Comparison of ENCODE assay signal across 34 cellular contexts in genomic region chr17:3035968-3036280, GRCh38. TPM values are rescaled to one million over a fixed set of nuclear protein-coding genes. Genes with fewer than 3 reads are reported as not detected.
"Had no signal": no experiment of that assay in that cellular context is flagged by ENCODE, and none has a peak within 500 bp of the region (broad histone marks: within the 10 kb centered on the region; RNA-seq: fewer than 3 reads in every experiment).

No MANE protein-coding gene starts in this region.

- H3K4me3 Mint-ChIP-seq: activated CD4-positive, alpha-beta memory T cell treated with anti-CD3 and anti-CD28 coated beads for 36 hours; activated naive CD4-positive, alpha-beta T cell treated with anti-CD3 and anti-CD28 coated beads, Interleukin-2, amount 50 U/mL, for 24 hours; activated naive CD8-positive, alpha-beta T cell treated with anti-CD3 and anti-CD28 coated beads, Interleukin-2, amount 50 U/mL, for 24 hours; activated T-cell treated with anti-CD3 and anti-CD28 coated beads, Interleukin-2, amount 50 U/mL, for 4 hours; dendritic cell treated with granulocyte-macrophage colony-stimulating factor and Interleukin-4, amounts not matched to agents 40 ng/mL and 50 ng/mL, for 4 days; naive thymus-derived CD4-positive, alpha-beta T cell; stimulated activated memory B cell treated with anti-CD40 and anti-IgM and Interleukin-4, amounts not matched to agents 10 μg/mL and 1 μg/mL and 100 μg/mL, for 72 hours; stimulated activated naive CD8-positive, alpha-beta T cell treated with anti-CD3 and anti-CD28 coated beads, Interleukin-15, amount 100 ng/mL, for 72 hours; type B pancreatic cell had no signal

- H3K27me3 Mint-ChIP-seq: activated naive CD4-positive, alpha-beta T cell treated with anti-CD3 and anti-CD28 coated beads, Interleukin-2, amount 50 U/mL, for 24 hours; type B pancreatic cell had no signal

- FAIRE-seq: TTC549 had no signal

- H3K4me1 Mint-ChIP-seq: stimulated activated naive CD8-positive, alpha-beta T cell treated with anti-CD3 and anti-CD28 coated beads, Interleukin-15, amount 100 ng/mL, for 72 hours had no signal

- H3K27ac ChIP-seq: gastroesophageal sphincter, hepatocyte, left ventricle myocardium inferior, right lobe of liver, skin epidermis, uterus, VCaP had no signal

- H3K36me3 ChIP-seq: left ventricle myocardium inferior, right lobe of liver, uterus had no signal

- ATAC-seq: activated naive CD8-positive, alpha-beta T cell treated with anti-CD3 and anti-CD28 coated beads, Interleukin-2, amount 50 U/mL, for 24 hours; activated T-cell treated with anti-CD3 and anti-CD28 coated beads, Interleukin-2, amount 50 U/mL, for 4 hours; gastroesophageal sphincter; naive thymus-derived CD4-positive, alpha-beta T cell; stimulated activated memory B cell treated with anti-CD40 and anti-IgM and Interleukin-4, amounts not matched to agents 10 μg/mL and 1 μg/mL and 100 μg/mL, for 72 hours; stimulated activated naive CD8-positive, alpha-beta T cell treated with anti-CD3 and anti-CD28 coated beads, Interleukin-15, amount 100 ng/mL, for 72 hours had no signal

- H3K4me3 ChIP-seq: gastroesophageal sphincter, hepatocyte, left ventricle myocardium inferior, lung, right lobe of liver, skin epidermis, uterus had no signal

- H3K9me3 Mint-ChIP-seq: activated CD4-positive, alpha-beta memory T cell treated with anti-CD3 and anti-CD28 coated beads for 36 hours; activated naive CD4-positive, alpha-beta T cell treated with anti-CD3 and anti-CD28 coated beads, Interleukin-2, amount 50 U/mL, for 24 hours; activated naive CD8-positive, alpha-beta T cell treated with anti-CD3 and anti-CD28 coated beads, Interleukin-2, amount 50 U/mL, for 24 hours; activated T-cell treated with anti-CD3 and anti-CD28 coated beads, Interleukin-2, amount 50 U/mL, for 4 hours; activated T-helper 2 cell treated with anti-CD3 and anti-CD28 coated beads, Interferon-gamma antibody, Interleukin-2, Interleukin-4, amounts not matched to agents 10 μg/mL and 5 μg/mL and 100 μg/mL, durations not matched to agents 14 hours and 24 hours and 36 hours; dendritic cell treated with granulocyte-macrophage colony-stimulating factor and Interleukin-4, amounts not matched to agents 40 ng/mL and 50 ng/mL, for 4 days; naive thymus-derived CD4-positive, alpha-beta T cell; stimulated activated memory B cell treated with anti-CD40 and anti-IgM and Interleukin-4, amounts not matched to agents 10 μg/mL and 1 μg/mL and 100 μg/mL, for 72 hours; stimulated activated naive CD8-positive, alpha-beta T cell treated with anti-CD3 and anti-CD28 coated beads, Interleukin-15, amount 100 ng/mL, for 72 hours; type B pancreatic cell had no signal

- H3K36me3 Mint-ChIP-seq: activated CD4-positive, alpha-beta memory T cell treated with anti-CD3 and anti-CD28 coated beads for 36 hours; activated naive CD4-positive, alpha-beta T cell treated with anti-CD3 and anti-CD28 coated beads, Interleukin-2, amount 50 U/mL, for 24 hours; type B pancreatic cell had no signal

- H3K27ac Mint-ChIP-seq: activated CD4-positive, alpha-beta memory T cell treated with anti-CD3 and anti-CD28 coated beads for 36 hours; activated naive CD4-positive, alpha-beta T cell treated with anti-CD3 and anti-CD28 coated beads, Interleukin-2, amount 50 U/mL, for 24 hours; activated naive CD8-positive, alpha-beta T cell treated with anti-CD3 and anti-CD28 coated beads, Interleukin-2, amount 50 U/mL, for 24 hours; activated T-helper 2 cell treated with anti-CD3 and anti-CD28 coated beads, Interferon-gamma antibody, Interleukin-2, Interleukin-4, amounts not matched to agents 10 μg/mL and 5 μg/mL and 100 μg/mL, durations not matched to agents 14 hours and 24 hours and 36 hours; dendritic cell treated with granulocyte-macrophage colony-stimulating factor and Interleukin-4, amounts not matched to agents 40 ng/mL and 50 ng/mL, for 4 days; naive thymus-derived CD4-positive, alpha-beta T cell; stimulated activated memory B cell treated with anti-CD40 and anti-IgM and Interleukin-4, amounts not matched to agents 10 μg/mL and 1 μg/mL and 100 μg/mL, for 72 hours; stimulated activated naive CD8-positive, alpha-beta T cell treated with anti-CD3 and anti-CD28 coated beads, Interleukin-15, amount 100 ng/mL, for 72 hours; type B pancreatic cell had no signal

- H3K27me3 ChIP-seq: hepatocyte, right lobe of liver, uterus had no signal

- DNase-seq: activated CD4-positive, alpha-beta memory T cell treated with anti-CD3 and anti-CD28 coated beads for 36 hours; activated CD4-positive, alpha-beta T cell treated with anti-CD3 and anti-CD28 coated beads for 48 hours; activated CD8-positive, alpha-beta memory T cell treated with anti-CD3 and anti-CD28 coated beads, Interleukin-2, amount 50 U/mL, for 4 hours; activated naive CD8-positive, alpha-beta T cell treated with anti-CD3 and anti-CD28 coated beads, Interleukin-2, amount 50 U/mL, for 24 hours; activated T-cell treated with anti-CD3 and anti-CD28 coated beads, Interleukin-2, amount 50 U/mL, for 4 hours; amygdala; central memory CD4-positive, alpha-beta T cell; effector CD4-positive, alpha-beta T cell; erythroblast; left ventricle myocardium inferior; stimulated activated naive CD8-positive, alpha-beta T cell treated with anti-CD3 and anti-CD28 coated beads, Interleukin-15, amount 100 ng/mL, for 72 hours; substantia nigra; T-helper 9 cell; uterus had no signal

RNA-seq across cellular contexts. Expression of gene OR1D5, which starts 27.5 kb away (rescaled TPM):
- total RNA-seq: activated CD4-positive, alpha-beta memory T cell treated with anti-CD3 and anti-CD28 coated beads for 36 hours; activated CD8-positive, alpha-beta memory T cell treated with anti-CD3 and anti-CD28 coated beads for 36 hours; activated T-cell treated with anti-CD3 and anti-CD28 coated beads, Interleukin-2, amount 50 U/mL, for 4 hours; activated T-helper 2 cell treated with anti-CD3 and anti-CD28 coated beads, Interferon-gamma antibody, Interleukin-2, Interleukin-4, amounts not matched to agents 10 μg/mL and 5 μg/mL and 100 μg/mL, durations not matched to agents 14 hours and 24 hours and 36 hours; fibroblast of lung; fibroblast of villous mesenchyme; gastroesophageal sphincter; hepatocyte; left ventricle myocardium inferior; lung; mesenteric fat pad; naive thymus-derived CD4-positive, alpha-beta T cell; osteoblast; renal cortical epithelial cell; right lobe of liver; T-helper 1 cell treated with Interleukin-12 subunit alpha and Interleukin-12 subunit beta and Interleukin-4 antibody, amounts not matched to agents 30 ng/mL and 1 ng/mL, for 36 hours; uterus had no signal
